1 cellular context compared by ENCODE assay signal in genomic region chr14:91323031-91323430, GRCh38.
TF ChIP-seq lines count a peak whose summit lies in the region.

No MANE protein-coding gene starts in this region.

TF ChIP-seq in GM12878, 131 proteins besides CTCF, POLR2A, EP300 and RAD21 (continued from another document):
- TF ChIP-seq USF1 (IDR thresholded peaks at IDR 0.05; ENCODE audit: borderline replicate concordance, extremely low read length, insufficient read depth, low read depth, low read length) (no peak), IRF4 (IDR thresholded peaks at IDR 0.05; ENCODE audit: low read depth, low read length) (no peak), POU2F2 (IDR thresholded peaks at IDR 0.05; ENCODE audit: borderline replicate concordance, low read depth, low read length) (no peak), YY1 (IDR thresholded peaks at IDR 0.05; ENCODE audit: low read depth, low read length) (no peak), IRF3 (IDR thresholded peaks at IDR 0.05) (no peak)
